Comparison of ENCODE assay signal across 17 cellular contexts in the genomic region with DNA sequence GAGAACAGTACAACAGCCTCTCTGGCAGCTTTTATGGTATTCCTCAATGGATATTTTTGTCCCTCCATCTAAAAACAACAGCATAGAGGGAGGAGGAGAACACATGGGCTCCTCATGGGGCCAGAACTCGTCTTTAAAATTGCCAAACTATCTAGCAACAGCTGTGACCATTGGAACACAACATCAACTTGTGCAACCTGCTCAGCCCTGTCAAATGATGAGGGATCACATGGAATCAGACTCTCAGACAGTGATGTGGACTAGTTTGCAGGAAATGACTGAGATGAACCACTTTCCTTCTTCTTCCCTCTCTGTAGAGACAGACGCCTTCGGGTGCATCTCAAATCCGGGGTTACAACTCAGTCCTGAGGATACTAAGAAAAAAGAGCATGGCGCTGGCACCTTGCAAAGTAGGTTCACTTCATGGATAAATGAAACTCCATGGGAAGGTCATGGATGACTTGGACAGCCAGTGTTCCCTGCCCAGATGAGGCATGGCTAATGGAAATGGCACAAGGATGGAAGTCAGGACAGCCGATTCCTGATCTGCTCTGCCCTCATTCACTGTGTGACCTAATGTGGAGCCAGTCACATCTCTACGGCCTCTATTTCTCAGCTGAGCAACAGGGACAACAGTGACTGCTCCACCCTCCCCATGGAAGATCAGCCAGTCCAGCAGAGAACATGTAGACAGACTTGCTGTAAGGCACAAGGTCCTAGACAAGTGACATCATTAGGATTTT. TPM values are rescaled to one million over a fixed set of nuclear protein-coding genes. Genes with fewer than 3 reads are reported as not detected.
DNase-seq lines count a peak whose midpoint lies in the region; ATAC-seq and TF ChIP-seq lines count a peak whose summit lies in the region.
"Had no signal": no experiment of that assay in that cellular context is flagged by ENCODE, and none has a peak within 500 bp of the region (broad histone marks: within the 10 kb centered on the region; RNA-seq: fewer than 3 reads in every experiment).

No MANE protein-coding gene starts in this region.

- H3K27ac ChIP-seq in HEK293 (ENCODE audit: extremely low read depth, low read depth, low read length) (no peak overlapping the region), right cardiac atrium (ENCODE audit: low read length) (peak overlapping the region; percentile 74), tibial artery (peak overlapping the region; percentile 42 to 50)

- H3K4me3 ChIP-seq in HEK293 (ENCODE audit: low read depth, low read length) = no peak overlapping the region
- H3K4me3 ChIP-seq in choroid plexus epithelial cell (ENCODE audit: low read depth, low read length) = no peak overlapping the region
- H3K4me3 ChIP-seq in right cardiac atrium (ENCODE audit: low read length) = no peak overlapping the region
- H3K4me3 ChIP-seq in tibial artery = no peak overlapping the region

- DNase-seq in choroid plexus epithelial cell (ENCODE audit: low read depth) (peak; percentile 55), right cardiac atrium (no peak), tibial artery (peak in 1 of 2 donors; percentile 58), NCI-H1092 treated with DMSO at 0.1 percent for 48 hours (lab: John Stamatoyannopoulos, UW) (no peak), SW 1271 (lab: John Stamatoyannopoulos, UW) (no peak), iPS-NIHi7 (ENCODE audit: extremely low spot score) (no peak)
- DNase-seq: activated CD4-positive, CD25-positive, alpha-beta regulatory T cell; activated CD8-positive, alpha-beta memory T cell treated with anti-CD3 and anti-CD28 coated beads, Interleukin-2, amount 10 ng/mL, durations not matched to agents 7 days and 5 days; activated naive CD4-positive, alpha-beta T cell; islet precursor cell; midbrain; NCI-H82; nucleus accumbens; RPMI8226; stimulated activated naive CD4-positive, alpha-beta T cell treated with Interleukin-2 at 50 U/mL for 16 hours; T-cell had no signal

- intact Hi-C loops in right cardiac atrium (cut with DNase I) (no loop called here), tibial artery (cut with DNase I; ENCODE audit: low total_unique reads) (no loop called here)

- peak; percentile 49 to 53 for ATAC-seq in right cardiac atrium
- ATAC-seq: activated CD8-positive, alpha-beta memory T cell treated with anti-CD3 and anti-CD28 coated beads, Interleukin-2, amount 10 ng/mL, durations not matched to agents 7 days and 5 days; T-cell had no signal

- H3K36me3 ChIP-seq in HEK293 (ENCODE audit: control insufficient read depth in 2 of 2, insufficient read depth in 1 of 2, low read length in 2 of 2) (peaks cover 0 to 17% of the 10 kb centered on the region in 2 experiments; a peak in 1 of 3 replicates), tibial artery (peaks cover 10 to 35% (median 24%) of the 10 kb centered on the region in 3 donors)

- 86% methylated on average over 7 of the region's 7 CpGs for WGBS in right cardiac atrium

- POLR2A ChIA-PET in HEK293 (lab: Yijun Ruan, JAX) = no interaction called here

- CTCF ChIA-PET in HEK293 (lab: Yijun Ruan, JAX) = no interaction called here

- TF ChIP-seq CTCF in HEK293 (tag by site-specific recombination; IDR thresholded peaks at IDR 0.05) (no peak), choroid plexus epithelial cell (conservative IDR thresholded peaks at IDR 0.05; ENCODE audit: low read depth, low read length) (no peak), tibial artery (IDR thresholded peaks at IDR 0.05) (no peak)

- H3K9me3 ChIP-seq in HEK293 (ENCODE audit: control insufficient read depth, insufficient read depth, low read depth, low read length) (no peaks in the 10 kb centered on the region), right cardiac atrium (ENCODE audit: control insufficient read depth, low read length) (no peaks in the 10 kb centered on the region), tibial artery (no peaks in the 10 kb centered on the region)

- H3K4me1 ChIP-seq in HEK293 (ENCODE audit: control insufficient read depth, insufficient read depth, low read length) (no peaks in the 10 kb centered on the region), right cardiac atrium (ENCODE audit: control insufficient read depth, insufficient read depth, low read length) (peaks cover 8% of the 10 kb centered on the region), tibial artery (peaks cover 0 to 43% (median 7%) of the 10 kb centered on the region in 4 donors)

- H3K27me3 ChIP-seq in right cardiac atrium (ENCODE audit: control insufficient read depth, insufficient read depth) = no peaks in the 10 kb centered on the region
- no peaks in the 10 kb centered on the region for H3K27me3 ChIP-seq in tibial artery

TF ChIP-seq in HEK293, 187 proteins besides CTCF, POLR2A, EP300 and RAD21:
- TF ChIP-seq ZNF777 (tag by site-specific recombination; IDR thresholded peaks at IDR 0.05; ENCODE audit: borderline replicate concordance) = no peak
- no peak for TF ChIP-seq ZNF423 (tag by site-specific recombination; IDR thresholded peaks at IDR 0.05)
- TF ChIP-seq ZNF10 (tag by site-specific recombination; IDR thresholded peaks at IDR 0.05) = no peak
- peak; percentile 81 for TF ChIP-seq ZBTB17 (tag by site-specific recombination; IDR thresholded peaks at IDR 0.05)

RNA-seq across cellular contexts. Expression of a gene that starts 24.6 kb away (rescaled TPM):
- total RNA-seq in right cardiac atrium = 10 to 100 TPM in 2 of 4 donors, 1 to 10 TPM in 2; 7.6 to 14.9 (median 9.0) TPM
- 2.1 TPM for polyA plus RNA-seq in right cardiac atrium
- total RNA-seq: T-cell had no signal
